14 cellular contexts compared by ENCODE assay signal in the genomic region with DNA sequence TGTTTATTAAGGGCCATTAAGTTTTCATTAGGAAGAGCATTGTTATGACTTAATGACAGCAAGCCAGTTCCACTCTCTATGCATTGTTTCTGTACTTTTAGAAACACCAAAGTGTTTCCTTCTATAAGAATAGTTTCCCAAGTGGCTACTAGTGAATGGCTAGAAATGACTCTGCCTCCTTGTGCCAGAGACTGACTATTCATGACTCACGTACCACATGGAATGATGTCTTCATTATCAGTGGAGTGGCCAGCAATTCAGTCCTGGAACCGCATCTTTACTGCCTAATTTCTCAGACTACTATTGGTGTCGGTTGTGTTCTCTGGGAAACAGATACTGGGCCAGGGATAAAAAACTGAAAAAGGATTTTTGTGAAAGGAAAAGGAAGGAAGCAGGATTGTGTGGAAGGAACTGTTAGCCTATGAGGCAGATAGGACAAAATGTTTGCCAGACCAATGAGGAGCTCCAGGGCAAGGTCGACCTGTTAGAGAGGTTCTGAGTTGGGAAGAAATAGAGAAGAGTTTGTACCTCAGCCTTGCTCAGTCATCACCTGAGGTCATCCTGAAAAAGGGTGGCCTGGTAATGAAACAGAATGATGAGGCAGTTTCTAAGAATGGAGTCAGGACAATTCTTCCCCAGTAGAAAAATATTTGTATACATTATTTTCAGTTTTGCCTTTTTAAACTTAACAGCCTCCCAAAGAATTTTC.
DNase-seq lines count a peak whose midpoint lies in the region; ATAC-seq and TF ChIP-seq lines count a peak whose summit lies in the region.
"Had no signal": no experiment of that assay in that cellular context is flagged by ENCODE, and none has a peak within 500 bp of the region (broad histone marks: within the 10 kb centered on the region; RNA-seq: fewer than 3 reads in every experiment).

No MANE protein-coding gene starts in this region.

- DNase-seq in AG09319 (ENCODE audit: extremely low read depth, low read depth), result peak; percentile 31
- DNase-seq in HT1080 (ENCODE audit: low read depth), result peak; percentile 89
- DNase-seq in mammary epithelial cell, result peak; percentile 95
- DNase-seq in kidney tubule cell (ENCODE audit: low spot score), result peak; percentile 70
- DNase-seq in stimulated activated CD4-positive, alpha-beta T cell treated with anti-CD3 and anti-CD28 coated beads, Interleukin-4, amount 100 ng/mL, for 24 hours, result no peak
- no peak for DNase-seq in UCSD-AML1 (lab: John Stamatoyannopoulos, UW; ENCODE audit: unreplicated experiment)
- DNase-seq in iPS-NIHi7 (ENCODE audit: extremely low spot score), result no peak
- DNase-seq: activated CD4-positive, alpha-beta T cell treated with anti-CD3 and anti-CD28 coated beads for 48 hours; activated gamma-delta T cell treated with Interleukin-2 at 50 U/mL for 16 hours; COR-L47; NCI-H774; trophoblast cell had no signal

- no peaks in the 10 kb centered on the region for H3K9me3 ChIP-seq in mammary epithelial cell (replicated peaks; ENCODE audit: insufficient read depth, low read length)

- in situ Hi-C loops in mammary epithelial cell (cut with MboI; ENCODE audit: low sequenced_read_pairs in 2 of 2), result no loop called here

- intact Hi-C loops in mammary epithelial cell (cut with micrococcal nuclease), result no loop called here

- dilution Hi-C loops in mammary epithelial cell (cut with HindIII; ENCODE audit: low sequenced_read_pairs), result no loop called here

- H3K27me3 ChIP-seq in mammary epithelial cell (ENCODE audit: insufficient read depth, low read length), result no peaks in the 10 kb centered on the region

- H3K4me3 ChIP-seq in mammary epithelial cell (replicated peaks in 1 of 3; ENCODE audit: insufficient read depth in 1 of 3, low read depth in 2 of 3, low read length in 3 of 3), result no peak overlapping the region
- H3K4me3 ChIP-seq: GM12878 had no signal

- H2AFZ ChIP-seq in mammary epithelial cell (ENCODE audit: low read depth, low read length), result peak overlapping the region; percentile 70

- H3K4me2 ChIP-seq in mammary epithelial cell (ENCODE audit: insufficient read depth, low read depth, low read length), result peak overlapping the region; percentile 45

- WGBS in mammary epithelial cell (ENCODE audit: low coverage, missing lambda C conversion rate), result 56% methylated on average over 4 of the region's 4 CpGs

- TSS peak; percentile 95 for BruUV-seq in mammary epithelial cell (replicated peaks; lab: Mats Ljungman, UMichigan)

- H3K4me1 ChIP-seq in mammary epithelial cell (ENCODE audit: insufficient read depth, low read length), result peaks cover 4% of the 10 kb centered on the region

- TF ChIP-seq CTCF in AG09319 (IDR thresholded peaks at IDR 0.05; ENCODE audit: low read depth, low read length), result no peak
- no peak for TF ChIP-seq CTCF in mammary epithelial cell (conservative IDR thresholded peaks at IDR 0.05 in 1 of 2, IDR thresholded peaks at IDR 0.05 in 1 of 2; ENCODE audit: extremely low read depth in 1 of 2, insufficient read depth in 1 of 2, low read depth in 1 of 2, low read length in 2 of 2)

- no peak overlapping the region for H3K9ac ChIP-seq in mammary epithelial cell (ENCODE audit: insufficient read depth, low read length)

- no peak for ATAC-seq in HG02571 (IDR thresholded peaks at IDR 0.05; ENCODE audit: unreplicated experiment)
- ATAC-seq: GM12878 had no signal

- H4K20me1 ChIP-seq in mammary epithelial cell (ENCODE audit: insufficient read depth, low read length), result no peaks in the 10 kb centered on the region

- CTCF ChIA-PET in mammary epithelial cell (lab: Charles Lee; ENCODE audit: low non-redundant PET), result no interaction called here

- no peaks in the 10 kb centered on the region for H3K36me3 ChIP-seq in mammary epithelial cell (ENCODE audit: insufficient read depth, low read length)

- no peaks in the 10 kb centered on the region for H3K79me2 ChIP-seq in mammary epithelial cell (ENCODE audit: insufficient read depth, low read length)

- peak overlapping the region; percentile 76 for H3K27ac ChIP-seq in mammary epithelial cell (ENCODE audit: insufficient read depth, low read depth, low read length)

Comparison
In these comparisons a context has a peak if more than half of its experiments do, and no peak if none do; other contexts are left out.
1. DNase-seq: peak in AG09319 (single experiment), HT1080 (single experiment), mammary epithelial cell (single experiment) and kidney tubule cell (single experiment); none in stimulated activated CD4-positive, alpha-beta T cell treated with anti-CD3 and anti-CD28 coated beads, Interleukin-4, amount 100 ng/mL, for 24 hours (single experiment), UCSD-AML1 (single experiment) and iPS-NIHi7 (single experiment).